Comparison of ENCODE assay signal across 1 cellular context in the genomic region with DNA sequence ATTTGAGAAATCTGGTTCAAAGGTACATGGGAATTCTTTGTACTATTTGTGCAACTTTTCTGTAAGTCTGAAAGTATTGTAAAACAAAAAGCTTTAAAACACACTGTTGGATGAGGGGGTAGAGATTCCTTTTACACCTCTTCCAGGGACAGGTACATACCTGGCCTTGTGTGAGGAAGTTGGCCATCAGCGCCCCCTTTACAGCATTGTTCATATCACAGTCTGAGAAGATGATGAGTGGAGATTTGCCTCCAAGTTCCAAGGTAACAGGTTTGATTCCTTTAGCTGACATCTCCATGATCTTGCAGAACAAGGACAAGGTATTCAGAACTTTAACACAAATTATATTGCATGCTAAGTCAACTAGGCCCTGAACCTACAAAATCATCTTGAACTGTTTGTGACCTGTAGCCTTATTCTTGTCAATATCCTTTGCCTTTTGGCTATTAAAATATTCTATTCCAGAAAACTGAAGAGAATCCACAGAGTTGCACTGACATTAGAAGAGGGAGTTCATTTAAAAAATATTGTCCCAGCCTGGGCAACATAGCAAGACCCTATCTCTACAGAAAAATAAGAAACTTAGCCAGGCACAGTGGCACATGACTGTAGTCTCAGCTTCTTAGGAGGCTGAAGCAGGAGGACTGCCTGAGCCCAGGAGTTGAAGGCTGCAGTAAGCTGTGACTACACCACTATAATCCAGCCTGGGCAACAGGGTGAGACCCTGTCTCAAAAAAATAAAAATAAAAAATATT.
TF ChIP-seq lines count a peak whose summit lies in the region.

No MANE protein-coding gene starts in this region.

TF ChIP-seq in GM23338, 12 proteins besides CTCF, POLR2A, EP300 and RAD21 (continued from another document):
- TF ChIP-seq, protein P1, sequence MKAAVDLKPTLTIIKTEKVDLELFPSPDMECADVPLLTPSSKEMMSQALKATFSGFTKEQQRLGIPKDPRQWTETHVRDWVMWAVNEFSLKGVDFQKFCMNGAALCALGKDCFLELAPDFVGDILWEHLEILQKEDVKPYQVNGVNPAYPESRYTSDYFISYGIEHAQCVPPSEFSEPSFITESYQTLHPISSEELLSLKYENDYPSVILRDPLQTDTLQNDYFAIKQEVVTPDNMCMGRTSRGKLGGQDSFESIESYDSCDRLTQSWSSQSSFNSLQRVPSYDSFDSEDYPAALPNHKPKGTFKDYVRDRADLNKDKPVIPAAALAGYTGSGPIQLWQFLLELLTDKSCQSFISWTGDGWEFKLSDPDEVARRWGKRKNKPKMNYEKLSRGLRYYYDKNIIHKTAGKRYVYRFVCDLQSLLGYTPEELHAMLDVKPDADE (IDR thresholded peaks at IDR 0.05): no peak
- TF ChIP-seq POLR2AphosphoS5 (IDR thresholded peaks at IDR 0.05; ENCODE audit: low read depth) (no peak), JUNB (IDR thresholded peaks at IDR 0.05; ENCODE audit: unreplicated experiment) (no peak)
TF ChIP-seq in GM23338: peak in this region for 0.
